ENCODE assay signal across 11 cellular contexts in genomic region chr9:133349965-133350624, GRCh38. TPM values are rescaled to one million over a fixed set of nuclear protein-coding genes. Genes with fewer than 3 reads are reported as not detected.
DNase-seq lines count a peak whose midpoint lies in the region; ATAC-seq and TF ChIP-seq lines count a peak whose summit lies in the region.
"Had no signal": no experiment of that assay in that cellular context is flagged by ENCODE, and none has a peak within 500 bp of the region (broad histone marks: within the 10 kb centered on the region; RNA-seq: fewer than 3 reads in every experiment).

No MANE protein-coding gene starts in this region.

- TF ChIP-seq CTCF in SU-DHL-6 (IDR thresholded peaks at IDR 0.05; ENCODE audit: insufficient read depth, low read length, poor library complexity, severe bottlenecking) (no peak), smooth muscle cell (IDR thresholded peaks at IDR 0.05; ENCODE audit: borderline replicate concordance, insufficient read depth, poor library complexity, severe bottlenecking) (no peak), esophagus muscularis mucosa (IDR thresholded peaks at IDR 0.05) (no peak)

- ATAC-seq in activated T-cell treated with anti-CD3 and anti-CD28 coated beads, Interleukin-2, amount 50 U/mL, for 4 hours = no peak
- ATAC-seq: pancreas had no signal

- H3K4me1 ChIP-seq in smooth muscle cell (ENCODE audit: low read depth) (peaks cover 15% of the 10 kb centered on the region), esophagus muscularis mucosa (peaks cover 32 to 58% (median 49%) of the 10 kb centered on the region in 4 donors)

- DNase-seq in activated T-cell treated with anti-CD3 and anti-CD28 coated beads, Interleukin-2, amount 50 U/mL, for 4 hours = no peak
- no peak for DNase-seq in activated T-cell treated with anti-CD3 and anti-CD28 coated beads, Interleukin-2, amount 50 U/mL, for 1 hour
- no peak for DNase-seq in epithelial cell of prostate (ENCODE audit: low read depth, low spot score)
- no peak for DNase-seq in smooth muscle cell (lab: John Stamatoyannopoulos, UW; ENCODE audit: unreplicated experiment)
- no peak for DNase-seq in esophagus muscularis mucosa (ENCODE audit: extremely low spot score)
- DNase-seq in NCI-H524 treated with DMSO at 0.1 percent for 48 hours (lab: John Stamatoyannopoulos, UW) = no peak
- no peak for DNase-seq in NCI-H2107 (lab: John Stamatoyannopoulos, UW)
- DNase-seq: esophagus squamous epithelium, NCI-H446 treated with DMSO at 0.1 percent for 48 hours had no signal

- no peaks in the 10 kb centered on the region for H3K27me3 Mint-ChIP-seq in activated T-cell treated with anti-CD3 and anti-CD28 coated beads, Interleukin-2, amount 50 U/mL, for 4 hours (ENCODE audit: low read depth)

- H3K27me3 ChIP-seq in SU-DHL-6 (ENCODE audit: low read length) (no peaks in the 10 kb centered on the region), smooth muscle cell (ENCODE audit: low read depth) (no peaks in the 10 kb centered on the region), esophagus muscularis mucosa (no peaks in the 10 kb centered on the region)
- H3K27me3 ChIP-seq: esophagus squamous epithelium, pancreas had no signal

- 94% methylated on average over 15 of the region's 15 CpGs for WGBS in smooth muscle cell (ENCODE audit: low lambda C conversion rate)
- WGBS in esophagus muscularis mucosa = 82% methylated on average over 15 of the region's 15 CpGs

- H2AFZ ChIP-seq in SU-DHL-6 (ENCODE audit: low read depth, low read length, severe bottlenecking) = no peak overlapping the region
- no peak overlapping the region for H2AFZ ChIP-seq in smooth muscle cell (ENCODE audit: low read depth)

- H3K4me2 ChIP-seq in SU-DHL-6 (ENCODE audit: low read depth, low read length, poor library complexity, severe bottlenecking) (peak overlapping the region; percentile 77), smooth muscle cell (peak overlapping the region; percentile 96)

- H3K4me1 Mint-ChIP-seq in activated T-cell treated with anti-CD3 and anti-CD28 coated beads, Interleukin-2, amount 50 U/mL, for 4 hours (ENCODE audit: low read depth) = peaks cover 46% of the 10 kb centered on the region

- intact Hi-C loops in esophagus muscularis mucosa (cut with DNase I) = no loop called here

- H3K79me2 ChIP-seq in SU-DHL-6 (ENCODE audit: insufficient read depth, low read length) = peaks cover 40% of the 10 kb centered on the region
- peaks cover 50% of the 10 kb centered on the region for H3K79me2 ChIP-seq in smooth muscle cell (ENCODE audit: low read depth)

- H3K36me3 Mint-ChIP-seq in activated T-cell treated with anti-CD3 and anti-CD28 coated beads, Interleukin-2, amount 50 U/mL, for 4 hours (ENCODE audit: insufficient read depth) = peaks cover 52% of the 10 kb centered on the region

- H3K9ac ChIP-seq in SU-DHL-6 (ENCODE audit: low read length) = 0 out of 2 replicates have a peak overlapping the region, but pooled peaks have one; percentile 100
- H3K9ac ChIP-seq in smooth muscle cell (ENCODE audit: low read depth) = peak overlapping the region; percentile 96

- H3K36me3 ChIP-seq in SU-DHL-6 (ENCODE audit: low read length) = peaks cover 35% of the 10 kb centered on the region
- no peaks in the 10 kb centered on the region for H3K36me3 ChIP-seq in smooth muscle cell (ENCODE audit: low read depth)
- peaks cover 38 to 68% (median 64%) of the 10 kb centered on the region in 4 donors for H3K36me3 ChIP-seq in esophagus muscularis mucosa

- no peaks in the 10 kb centered on the region for H3K9me2 ChIP-seq in SU-DHL-6 (replicated peaks; ENCODE audit: insufficient read depth, low read length)

- no peaks in the 10 kb centered on the region for H3K9me3 ChIP-seq in SU-DHL-6 (ENCODE audit: insufficient read depth, low read length)
- no peaks in the 10 kb centered on the region for H3K9me3 ChIP-seq in smooth muscle cell (replicated peaks; ENCODE audit: low read depth)
- no peaks in the 10 kb centered on the region for H3K9me3 ChIP-seq in esophagus muscularis mucosa
- H3K9me3 ChIP-seq: esophagus squamous epithelium, pancreas had no signal

- peak overlapping the region; percentile 99 for H3K4me3 Mint-ChIP-seq in activated T-cell treated with anti-CD3 and anti-CD28 coated beads, Interleukin-2, amount 50 U/mL, for 4 hours

- no peaks in the 10 kb centered on the region for H3K9me3 Mint-ChIP-seq in activated T-cell treated with anti-CD3 and anti-CD28 coated beads, Interleukin-2, amount 50 U/mL, for 4 hours

- H3K4me3 ChIP-seq in SU-DHL-6 (ENCODE audit: insufficient read depth, low read length, poor library complexity, severe bottlenecking) = no peak overlapping the region
- H3K4me3 ChIP-seq in smooth muscle cell = peak overlapping the region; percentile 85
- no peak overlapping the region for H3K4me3 ChIP-seq in esophagus muscularis mucosa

- H4K20me1 ChIP-seq in SU-DHL-6 (ENCODE audit: low read depth, low read length) = no peaks in the 10 kb centered on the region; the same call in 1 of the 2 replicates
- peaks cover 70% of the 10 kb centered on the region for H4K20me1 ChIP-seq in smooth muscle cell (ENCODE audit: low read depth)

- H3F3A ChIP-seq in SU-DHL-6 (ENCODE audit: insufficient read depth) (peaks cover 60% of the 10 kb centered on the region), smooth muscle cell (ENCODE audit: low read depth) (peaks cover 57% of the 10 kb centered on the region)

- no peak for TF ChIP-seq EP300 in esophagus muscularis mucosa (IDR thresholded peaks at IDR 0.05)

- TF ChIP-seq POLR2A in esophagus muscularis mucosa (IDR thresholded peaks at IDR 0.05; ENCODE audit: low read depth) = no peak

- H3K27ac ChIP-seq in SU-DHL-6 (ENCODE audit: low read depth, low read length) (no peak overlapping the region), epithelial cell of prostate (peak overlapping the region; percentile 93), smooth muscle cell (ENCODE audit: low read depth) (peak overlapping the region; percentile 97), esophagus muscularis mucosa (replicated peaks in 1 of 4) (peak overlapping the region in 1 of 4 donors; percentile 0)
- H3K27ac ChIP-seq: pancreas had no signal

RNA-seq across cellular contexts. Expression of gene RPL7A, which starts 2.1 kb away (rescaled TPM):
- total RNA-seq in activated T-cell treated with anti-CD3 and anti-CD28 coated beads, Interleukin-2, amount 50 U/mL, for 4 hours = 1,000 to 10,000 TPM; 3,573 to 3,630 (median 3,625) TPM
- total RNA-seq in smooth muscle cell (1,134 and 1,254 TPM in 2 replicates), esophagus muscularis mucosa (1,000 to 10,000 TPM; 1,466 to 2,142 (median 1,771) TPM)
- 372 and 413 TPM in 2 replicates for polyA plus RNA-seq in smooth muscle cell

RNA-seq across cellular contexts. Expression of gene MED22, which starts 2.2 kb away (rescaled TPM):
- total RNA-seq in activated T-cell treated with anti-CD3 and anti-CD28 coated beads, Interleukin-2, amount 50 U/mL, for 4 hours = 10 to 100 TPM; 52.8 to 58.6 (median 55.3) TPM
- total RNA-seq in smooth muscle cell (8.3 and 9.0 TPM in 2 replicates), esophagus muscularis mucosa (10 to 100 TPM; 20.0 to 44.6 (median 35.5) TPM)
- polyA plus RNA-seq in smooth muscle cell = 15.8 and 17.9 TPM in 2 replicates

RNA-seq across cellular contexts. Expression of gene SURF1, which starts 6.2 kb away (rescaled TPM):
- total RNA-seq in activated T-cell treated with anti-CD3 and anti-CD28 coated beads, Interleukin-2, amount 50 U/mL, for 4 hours = 10 to 100 TPM; 24.1 to 37.1 (median 30.6) TPM
- 23.8 and 33.5 TPM in 2 replicates for total RNA-seq in smooth muscle cell
- polyA plus RNA-seq in smooth muscle cell = 57.7 and 60.7 TPM in 2 replicates
- 10 to 100 TPM; 50.4 to 86.4 (median 69.2) TPM for total RNA-seq in esophagus muscularis mucosa

RNA-seq across cellular contexts. Expression of gene SURF2, which starts 6.3 kb away (rescaled TPM):
- 10 to 100 TPM; 48.0 to 64.1 (median 57.9) TPM for total RNA-seq in activated T-cell treated with anti-CD3 and anti-CD28 coated beads, Interleukin-2, amount 50 U/mL, for 4 hours
- total RNA-seq in smooth muscle cell (2.8 and 11.4 TPM in 2 replicates), esophagus muscularis mucosa (10 to 100 TPM; 16.1 to 36.4 (median 28.7) TPM)
- polyA plus RNA-seq in smooth muscle cell = 21.4 and 28.9 TPM in 2 replicates

RNA-seq across cellular contexts. Expression of gene SURF6, which starts 14.1 kb away (rescaled TPM):
- total RNA-seq in activated T-cell treated with anti-CD3 and anti-CD28 coated beads, Interleukin-2, amount 50 U/mL, for 4 hours = 10 to 100 TPM; 56.0 to 61.7 (median 58.5) TPM
- total RNA-seq in smooth muscle cell (8.1 and 11.7 TPM in 2 replicates), esophagus muscularis mucosa (10 to 100 TPM; 15.0 to 36.2 (median 27.5) TPM)
- polyA plus RNA-seq in smooth muscle cell = 16.5 and 17.8 TPM in 2 replicates
